ENCODE assay signal across 8 cellular contexts in genomic region chr17:68196394-68197090, GRCh38. TPM values are rescaled to one million over a fixed set of nuclear protein-coding genes. Genes with fewer than 3 reads are reported as not detected.
A peak's percentile ranks its signal among the peaks of the same experiment; 100 is the strongest.
DNase-seq lines count a peak whose midpoint lies in the region; ATAC-seq lines count a peak whose summit lies in the region.

No MANE protein-coding gene starts in this region.

- no peaks in the 10 kb centered on the region for H3K9me3 Mint-ChIP-seq in activated CD4-positive, alpha-beta T cell treated with anti-CD3 and anti-CD28 coated beads for 36 hours (ENCODE audit: low read depth)

- CTCF ChIA-PET in activated CD4-positive, alpha-beta T cell treated with anti-CD3 and anti-CD28 coated beads for 36 hours (lab: Charles Lee) = interaction anchor here (1.1 to 6.6 kb wide), 5 partner anchors 14 to 52 kb away, joined by 3 to 46 read pairs (median 5); no protein-coding TSS in a partner anchor

- no peak for DNase-seq in activated CD4-positive, alpha-beta T cell treated with anti-CD3 and anti-CD28 coated beads for 36 hours
- DNase-seq in activated CD4-positive, alpha-beta T cell treated with anti-CD3 and anti-CD28 coated beads for 1 hour = no peak
- peak; percentile 19 for DNase-seq in activated naive CD4-positive, alpha-beta T cell treated with anti-CD3 and anti-CD28 coated beads, Interleukin-2, amount 50 U/mL, for 16 hours
- peak; percentile 26 for DNase-seq in left kidney (ENCODE audit: low read depth, low spot score)

- no peaks in the 10 kb centered on the region for H3K36me3 Mint-ChIP-seq in activated CD4-positive, alpha-beta T cell treated with anti-CD3 and anti-CD28 coated beads for 36 hours (ENCODE audit: low read depth)

- no peak overlapping the region for H3K27ac Mint-ChIP-seq in activated CD4-positive, alpha-beta T cell treated with anti-CD3 and anti-CD28 coated beads for 36 hours

- no peaks in the 10 kb centered on the region for H3K36me3 ChIP-seq in thymus (ENCODE audit: control insufficient read depth, insufficient read depth)

- intact Hi-C loops in activated CD4-positive, alpha-beta T cell treated with anti-CD3 and anti-CD28 coated beads for 36 hours (cut with DNase I, micrococcal nuclease) = no loop called here

- 2% methylated on average over 63 of the region's 63 CpGs for WGBS in thymus

- no peak for ATAC-seq in activated CD4-positive, alpha-beta T cell treated with anti-CD3 and anti-CD28 coated beads for 36 hours
- ATAC-seq in HG03175 (IDR thresholded peaks at IDR 0.05; ENCODE audit: unreplicated experiment) = no peak
- no peak for ATAC-seq in HG02870 (IDR thresholded peaks at IDR 0.05; ENCODE audit: unreplicated experiment)
- ATAC-seq in GM21447 (IDR thresholded peaks at IDR 0.05; ENCODE audit: unreplicated experiment) = no peak

- peak overlapping the region; percentile 41 for H3K4me3 ChIP-seq in thymus (ENCODE audit: low read length)

- peaks cover 57% of the 10 kb centered on the region for H3K27me3 ChIP-seq in thymus (ENCODE audit: control insufficient read depth, insufficient read depth)

- peaks cover 31% of the 10 kb centered on the region for H3K4me1 ChIP-seq in thymus (ENCODE audit: control insufficient read depth, insufficient read depth, low read length)

- peaks cover 25% of the 10 kb centered on the region for H3K4me1 Mint-ChIP-seq in activated CD4-positive, alpha-beta T cell treated with anti-CD3 and anti-CD28 coated beads for 36 hours

- no peaks in the 10 kb centered on the region for H3K9me3 ChIP-seq in thymus (ENCODE audit: control insufficient read depth)

- POLR2A ChIA-PET in activated CD4-positive, alpha-beta T cell treated with anti-CD3 and anti-CD28 coated beads for 36 hours (lab: Charles Lee) = no interaction called here

- no peak overlapping the region for H3K27ac ChIP-seq in thymus (ENCODE audit: low read depth)

- H3K4me3 Mint-ChIP-seq in activated CD4-positive, alpha-beta T cell treated with anti-CD3 and anti-CD28 coated beads for 36 hours = peak overlapping the region; percentile 53

- peaks cover 29% of the 10 kb centered on the region for H3K27me3 Mint-ChIP-seq in activated CD4-positive, alpha-beta T cell treated with anti-CD3 and anti-CD28 coated beads for 36 hours

RNA-seq across cellular contexts. Expression of gene AMZ2, which starts 51.3 kb away (rescaled TPM):
- 100 to 1,000 TPM; 119 to 150 TPM for total RNA-seq in activated CD4-positive, alpha-beta T cell treated with anti-CD3 and anti-CD28 coated beads for 36 hours
- polyA plus RNA-seq in thymus = 112 TPM

Comparison
In these comparisons a context has a peak if more than half of its experiments do, and no peak if none do; other contexts are left out.
1. DNase-seq: peak in activated naive CD4-positive, alpha-beta T cell treated with anti-CD3 and anti-CD28 coated beads, Interleukin-2, amount 50 U/mL, for 16 hours (single experiment) and left kidney (single experiment); none in activated CD4-positive, alpha-beta T cell treated with anti-CD3 and anti-CD28 coated beads for 36 hours (single experiment) and activated CD4-positive, alpha-beta T cell treated with anti-CD3 and anti-CD28 coated beads for 1 hour (single experiment).